Comparison of ENCODE assay signal across 1 cellular context in the genomic region with DNA sequence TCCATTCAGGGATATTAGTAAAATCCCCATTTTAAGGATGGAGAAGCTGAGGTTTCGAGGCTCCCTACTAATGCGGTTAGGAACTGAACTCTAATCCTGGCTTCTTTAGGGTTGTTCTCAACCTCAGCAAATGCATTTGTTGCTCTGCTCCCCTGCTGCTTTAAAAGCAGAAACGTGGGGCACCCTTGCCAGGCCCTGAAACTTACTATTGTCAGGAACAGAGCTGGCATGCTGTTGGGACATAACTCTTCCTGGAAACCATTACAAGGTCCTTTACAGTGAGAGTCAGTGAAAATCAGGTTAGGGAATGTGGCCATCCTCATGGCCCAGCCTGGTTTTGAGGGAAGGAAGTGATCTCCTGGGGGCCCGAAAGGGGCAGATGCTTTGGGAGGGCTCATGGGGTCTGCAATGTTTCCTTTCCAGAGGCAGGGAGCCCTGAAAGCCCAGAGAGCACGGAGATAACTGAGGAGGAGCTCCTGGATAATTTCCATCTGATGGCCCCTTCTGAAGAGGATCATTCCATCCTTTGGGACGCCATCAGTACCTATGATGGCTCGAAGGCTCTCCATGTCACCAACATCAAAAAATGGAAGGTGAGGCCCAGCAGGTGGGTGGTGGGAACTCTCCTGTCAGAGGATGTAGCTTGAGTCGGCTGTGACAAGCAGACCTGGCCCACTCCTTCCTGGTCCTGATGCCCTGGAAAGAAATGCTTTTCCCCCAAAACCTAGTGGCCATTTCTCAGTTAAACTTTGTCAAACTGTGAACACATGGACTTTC.
TF ChIP-seq lines count a peak whose summit lies in the region.

No MANE protein-coding gene starts in this region.

TF ChIP-seq in HepG2, 621 proteins besides CTCF, POLR2A, EP300 and RAD21 (continued from another document and continues in another):
- TF ChIP-seq ZNF891 (CRISPR knock-in tag; IDR thresholded peaks at IDR 0.05) (0 out of 2 replicates have a peak, but pooled peaks have one; percentile 52), ZSCAN20 (CRISPR knock-in tag; IDR thresholded peaks at IDR 0.05; ENCODE audit: borderline replicate concordance) (peak; percentile 90; the same call in 1 of the 2 replicates), SNAI1 (CRISPR knock-in tag; IDR thresholded peaks at IDR 0.05; ENCODE audit: borderline replicate concordance) (0 out of 2 replicates have a peak, but pooled peaks have one; percentile 4), ZNF296 (CRISPR knock-in tag; conservative IDR thresholded peaks at IDR 0.05) (no peak), ZFY (CRISPR knock-in tag; IDR thresholded peaks at IDR 0.05) (peak; percentile 34; the same call in 1 of the 2 replicates), KDM5A (IDR thresholded peaks at IDR 0.05; ENCODE audit: borderline replicate concordance, low read length) (no peak), PHF21A (CRISPR knock-in tag; IDR thresholded peaks at IDR 0.05) (peak; percentile 9; the same call in 1 of the 2 replicates), FOXC1 (CRISPR knock-in tag; IDR thresholded peaks at IDR 0.05; ENCODE audit: borderline replicate concordance) (peak; percentile 54; the same call in 1 of the 2 replicates), RXRB (CRISPR knock-in tag; IDR thresholded peaks at IDR 0.05; ENCODE audit: borderline replicate concordance) (peak; percentile 5; the same call in 1 of the 2 replicates), NFIB (CRISPR knock-in tag; IDR thresholded peaks at IDR 0.05; ENCODE audit: borderline replicate concordance) (no peak), ZKSCAN8 (CRISPR knock-in tag; IDR thresholded peaks at IDR 0.05; ENCODE audit: borderline replicate concordance) (no peak; the same call in 1 of the 2 replicates), HNRNPL (IDR thresholded peaks at IDR 0.05; ENCODE audit: low read depth, low read length) (0 out of 2 replicates have a peak, but pooled peaks have one; percentile 12), LCORL (IDR thresholded peaks at IDR 0.05) (no peak), LCORL (CRISPR knock-in tag; IDR thresholded peaks at IDR 0.05) (peak; percentile 29; the same call in 1 of the 2 replicates), ZNF772 (CRISPR knock-in tag; IDR thresholded peaks at IDR 0.05) (peak; percentile 31; the same call in 1 of the 2 replicates), ESRRA (CRISPR knock-in tag; IDR thresholded peaks at IDR 0.05; ENCODE audit: low read depth) (no peak), AKAP8 (CRISPR knock-in tag; IDR thresholded peaks at IDR 0.05) (peak; percentile 90; the same call in 1 of the 2 replicates), ZNF264 (CRISPR knock-in tag; IDR thresholded peaks at IDR 0.05) (peak; percentile 67; the same call in 1 of the 2 replicates), KMT2B (CRISPR knock-in tag; IDR thresholded peaks at IDR 0.05) (peak; percentile 40; the same call in 1 of the 2 replicates), ZNF552 (CRISPR knock-in tag; IDR thresholded peaks at IDR 0.05; ENCODE audit: borderline replicate concordance) (no peak), CREB1 (IDR thresholded peaks at IDR 0.05) (no peak), CREB1 (CRISPR knock-in tag; IDR thresholded peaks at IDR 0.05) (no peak), REL (CRISPR knock-in tag; conservative IDR thresholded peaks at IDR 0.05) (peak; percentile 91), RORA (CRISPR knock-in tag; IDR thresholded peaks at IDR 0.05) (0 out of 2 replicates have a peak, but pooled peaks have one; percentile 10), RBM39 (IDR thresholded peaks at IDR 0.05; ENCODE audit: low read depth, low read length, poor library complexity, severe bottlenecking) (no peak), SMYD3 (CRISPR knock-in tag; IDR thresholded peaks at IDR 0.05) (peak; percentile 52; the same call in 1 of the 2 replicates), ZNF350 (CRISPR knock-in tag; IDR thresholded peaks at IDR 0.05; ENCODE audit: borderline replicate concordance, low read depth) (peak; percentile 27; the same call in 1 of the 2 replicates), HCFC1 (IDR thresholded peaks at IDR 0.05; ENCODE audit: low read depth, low read length) (no peak), ZNF34 (CRISPR knock-in tag; IDR thresholded peaks at IDR 0.05; ENCODE audit: borderline replicate concordance) (no peak), KDM5B (CRISPR knock-in tag; IDR thresholded peaks at IDR 0.05; ENCODE audit: borderline replicate concordance) (0 out of 2 replicates have a peak, but pooled peaks have one; percentile 21), NCOA5 (CRISPR knock-in tag; IDR thresholded peaks at IDR 0.05) (peak; percentile 45; the same call in 1 of the 2 replicates)
- TF ChIP-seq, protein P1, sequence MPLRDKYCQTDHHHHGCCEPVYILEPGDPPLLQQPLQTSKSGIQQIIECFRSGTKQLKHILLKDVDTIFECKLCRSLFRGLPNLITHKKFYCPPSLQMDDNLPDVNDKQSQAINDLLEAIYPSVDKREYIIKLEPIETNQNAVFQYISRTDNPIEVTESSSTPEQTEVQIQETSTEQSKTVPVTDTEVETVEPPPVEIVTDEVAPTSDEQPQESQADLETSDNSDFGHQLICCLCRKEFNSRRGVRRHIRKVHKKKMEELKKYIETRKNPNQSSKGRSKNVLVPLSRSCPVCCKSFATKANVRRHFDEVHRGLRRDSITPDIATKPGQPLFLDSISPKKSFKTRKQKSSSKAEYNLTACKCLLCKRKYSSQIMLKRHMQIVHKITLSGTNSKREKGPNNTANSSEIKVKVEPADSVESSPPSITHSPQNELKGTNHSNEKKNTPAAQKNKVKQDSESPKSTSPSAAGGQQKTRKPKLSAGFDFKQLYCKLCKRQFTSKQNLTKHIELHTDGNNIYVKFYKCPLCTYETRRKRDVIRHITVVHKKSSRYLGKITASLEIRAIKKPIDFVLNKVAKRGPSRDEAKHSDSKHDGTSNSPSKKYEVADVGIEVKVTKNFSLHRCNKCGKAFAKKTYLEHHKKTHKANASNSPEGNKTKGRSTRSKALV (CRISPR knock-in tag; IDR thresholded peaks at IDR 0.05): 0 out of 2 replicates have a peak, but pooled peaks have one; percentile 42
- TF ChIP-seq, protein P2, sequence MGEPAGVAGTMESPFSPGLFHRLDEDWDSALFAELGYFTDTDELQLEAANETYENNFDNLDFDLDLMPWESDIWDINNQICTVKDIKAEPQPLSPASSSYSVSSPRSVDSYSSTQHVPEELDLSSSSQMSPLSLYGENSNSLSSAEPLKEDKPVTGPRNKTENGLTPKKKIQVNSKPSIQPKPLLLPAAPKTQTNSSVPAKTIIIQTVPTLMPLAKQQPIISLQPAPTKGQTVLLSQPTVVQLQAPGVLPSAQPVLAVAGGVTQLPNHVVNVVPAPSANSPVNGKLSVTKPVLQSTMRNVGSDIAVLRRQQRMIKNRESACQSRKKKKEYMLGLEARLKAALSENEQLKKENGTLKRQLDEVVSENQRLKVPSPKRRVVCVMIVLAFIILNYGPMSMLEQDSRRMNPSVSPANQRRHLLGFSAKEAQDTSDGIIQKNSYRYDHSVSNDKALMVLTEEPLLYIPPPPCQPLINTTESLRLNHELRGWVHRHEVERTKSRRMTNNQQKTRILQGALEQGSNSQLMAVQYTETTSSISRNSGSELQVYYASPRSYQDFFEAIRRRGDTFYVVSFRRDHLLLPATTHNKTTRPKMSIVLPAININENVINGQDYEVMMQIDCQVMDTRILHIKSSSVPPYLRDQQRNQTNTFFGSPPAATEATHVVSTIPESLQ (CRISPR knock-in tag; conservative IDR thresholded peaks at IDR 0.05): peak; percentile 31; the same call in 1 of the 2 replicates
- TF ChIP-seq, protein P3, sequence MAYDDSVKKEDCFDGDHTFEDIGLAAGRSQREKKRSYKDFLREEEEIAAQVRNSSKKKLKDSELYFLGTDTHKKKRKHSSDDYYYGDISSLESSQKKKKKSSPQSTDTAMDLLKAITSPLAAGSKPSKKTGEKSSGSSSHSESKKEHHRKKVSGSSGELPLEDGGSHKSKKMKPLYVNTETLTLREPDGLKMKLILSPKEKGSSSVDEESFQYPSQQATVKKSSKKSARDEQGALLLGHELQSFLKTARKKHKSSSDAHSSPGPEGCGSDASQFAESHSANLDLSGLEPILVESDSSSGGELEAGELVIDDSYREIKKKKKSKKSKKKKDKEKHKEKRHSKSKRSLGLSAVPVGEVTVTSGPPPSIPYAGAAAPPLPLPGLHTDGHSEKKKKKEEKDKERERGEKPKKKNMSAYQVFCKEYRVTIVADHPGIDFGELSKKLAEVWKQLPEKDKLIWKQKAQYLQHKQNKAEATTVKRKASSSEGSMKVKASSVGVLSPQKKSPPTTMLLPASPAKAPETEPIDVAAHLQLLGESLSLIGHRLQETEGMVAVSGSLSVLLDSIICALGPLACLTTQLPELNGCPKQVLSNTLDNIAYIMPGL (CRISPR knock-in tag; IDR thresholded peaks at IDR 0.05; ENCODE audit: borderline replicate concordance in 1 of 2, low read depth in 1 of 2): peak; percentile 12 to 17; a peak in 1 of 4 replicates
- TF ChIP-seq, protein P4, sequence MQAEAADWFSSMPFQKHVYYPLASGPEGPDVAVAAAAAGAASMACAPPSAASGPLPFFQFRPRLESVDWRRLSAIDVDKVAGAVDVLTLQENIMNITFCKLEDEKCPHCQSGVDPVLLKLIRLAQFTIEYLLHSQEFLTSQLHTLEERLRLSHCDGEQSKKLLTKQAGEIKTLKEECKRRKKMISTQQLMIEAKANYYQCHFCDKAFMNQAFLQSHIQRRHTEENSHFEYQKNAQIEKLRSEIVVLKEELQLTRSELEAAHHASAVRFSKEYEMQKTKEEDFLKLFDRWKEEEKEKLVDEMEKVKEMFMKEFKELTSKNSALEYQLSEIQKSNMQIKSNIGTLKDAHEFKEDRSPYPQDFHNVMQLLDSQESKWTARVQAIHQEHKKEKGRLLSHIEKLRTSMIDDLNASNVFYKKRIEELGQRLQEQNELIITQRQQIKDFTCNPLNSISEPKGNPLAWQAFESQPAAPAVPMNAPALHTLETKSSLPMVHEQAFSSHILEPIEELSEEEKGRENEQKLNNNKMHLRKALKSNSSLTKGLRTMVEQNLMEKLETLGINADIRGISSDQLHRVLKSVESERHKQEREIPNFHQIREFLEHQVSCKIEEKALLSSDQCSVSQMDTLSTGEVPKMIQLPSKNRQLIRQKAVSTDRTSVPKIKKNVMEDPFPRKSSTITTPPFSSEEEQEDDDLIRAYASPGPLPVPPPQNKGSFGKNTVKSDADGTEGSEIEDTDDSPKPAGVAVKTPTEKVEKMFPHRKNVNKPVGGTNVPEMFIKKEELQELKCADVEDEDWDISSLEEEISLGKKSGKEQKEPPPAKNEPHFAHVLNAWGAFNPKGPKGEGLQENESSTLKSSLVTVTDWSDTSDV (CRISPR knock-in tag; IDR thresholded peaks at IDR 0.05): no peak; the same call in 1 of the 2 replicates
- TF ChIP-seq, protein P5, sequence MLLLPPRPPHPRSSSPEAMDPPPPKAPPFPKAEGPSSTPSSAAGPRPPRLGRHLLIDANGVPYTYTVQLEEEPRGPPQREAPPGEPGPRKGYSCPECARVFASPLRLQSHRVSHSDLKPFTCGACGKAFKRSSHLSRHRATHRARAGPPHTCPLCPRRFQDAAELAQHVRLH (CRISPR knock-in tag; IDR thresholded peaks at IDR 0.05; ENCODE audit: borderline replicate concordance, low read depth): 0 out of 2 replicates have a peak, but pooled peaks have one; percentile 1
- TF ChIP-seq, protein P6, sequence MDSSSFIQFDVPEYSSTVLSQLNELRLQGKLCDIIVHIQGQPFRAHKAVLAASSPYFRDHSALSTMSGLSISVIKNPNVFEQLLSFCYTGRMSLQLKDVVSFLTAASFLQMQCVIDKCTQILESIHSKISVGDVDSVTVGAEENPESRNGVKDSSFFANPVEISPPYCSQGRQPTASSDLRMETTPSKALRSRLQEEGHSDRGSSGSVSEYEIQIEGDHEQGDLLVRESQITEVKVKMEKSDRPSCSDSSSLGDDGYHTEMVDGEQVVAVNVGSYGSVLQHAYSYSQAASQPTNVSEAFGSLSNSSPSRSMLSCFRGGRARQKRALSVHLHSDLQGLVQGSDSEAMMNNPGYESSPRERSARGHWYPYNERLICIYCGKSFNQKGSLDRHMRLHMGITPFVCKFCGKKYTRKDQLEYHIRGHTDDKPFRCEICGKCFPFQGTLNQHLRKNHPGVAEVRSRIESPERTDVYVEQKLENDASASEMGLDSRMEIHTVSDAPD (CRISPR knock-in tag; IDR thresholded peaks at IDR 0.05): 0 out of 2 replicates have a peak, but pooled peaks have one; percentile 38
- TF ChIP-seq, protein P7, sequence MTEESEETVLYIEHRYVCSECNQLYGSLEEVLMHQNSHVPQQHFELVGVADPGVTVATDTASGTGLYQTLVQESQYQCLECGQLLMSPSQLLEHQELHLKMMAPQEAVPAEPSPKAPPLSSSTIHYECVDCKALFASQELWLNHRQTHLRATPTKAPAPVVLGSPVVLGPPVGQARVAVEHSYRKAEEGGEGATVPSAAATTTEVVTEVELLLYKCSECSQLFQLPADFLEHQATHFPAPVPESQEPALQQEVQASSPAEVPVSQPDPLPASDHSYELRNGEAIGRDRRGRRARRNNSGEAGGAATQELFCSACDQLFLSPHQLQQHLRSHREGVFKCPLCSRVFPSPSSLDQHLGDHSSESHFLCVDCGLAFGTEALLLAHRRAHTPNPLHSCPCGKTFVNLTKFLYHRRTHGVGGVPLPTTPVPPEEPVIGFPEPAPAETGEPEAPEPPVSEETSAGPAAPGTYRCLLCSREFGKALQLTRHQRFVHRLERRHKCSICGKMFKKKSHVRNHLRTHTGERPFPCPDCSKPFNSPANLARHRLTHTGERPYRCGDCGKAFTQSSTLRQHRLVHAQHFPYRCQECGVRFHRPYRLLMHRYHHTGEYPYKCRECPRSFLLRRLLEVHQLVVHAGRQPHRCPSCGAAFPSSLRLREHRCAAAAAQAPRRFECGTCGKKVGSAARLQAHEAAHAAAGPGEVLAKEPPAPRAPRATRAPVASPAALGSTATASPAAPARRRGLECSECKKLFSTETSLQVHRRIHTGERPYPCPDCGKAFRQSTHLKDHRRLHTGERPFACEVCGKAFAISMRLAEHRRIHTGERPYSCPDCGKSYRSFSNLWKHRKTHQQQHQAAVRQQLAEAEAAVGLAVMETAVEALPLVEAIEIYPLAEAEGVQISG (CRISPR knock-in tag; IDR thresholded peaks at IDR 0.05): peak; percentile 17; the same call in 1 of the 2 replicates
- TF ChIP-seq, protein P8, sequence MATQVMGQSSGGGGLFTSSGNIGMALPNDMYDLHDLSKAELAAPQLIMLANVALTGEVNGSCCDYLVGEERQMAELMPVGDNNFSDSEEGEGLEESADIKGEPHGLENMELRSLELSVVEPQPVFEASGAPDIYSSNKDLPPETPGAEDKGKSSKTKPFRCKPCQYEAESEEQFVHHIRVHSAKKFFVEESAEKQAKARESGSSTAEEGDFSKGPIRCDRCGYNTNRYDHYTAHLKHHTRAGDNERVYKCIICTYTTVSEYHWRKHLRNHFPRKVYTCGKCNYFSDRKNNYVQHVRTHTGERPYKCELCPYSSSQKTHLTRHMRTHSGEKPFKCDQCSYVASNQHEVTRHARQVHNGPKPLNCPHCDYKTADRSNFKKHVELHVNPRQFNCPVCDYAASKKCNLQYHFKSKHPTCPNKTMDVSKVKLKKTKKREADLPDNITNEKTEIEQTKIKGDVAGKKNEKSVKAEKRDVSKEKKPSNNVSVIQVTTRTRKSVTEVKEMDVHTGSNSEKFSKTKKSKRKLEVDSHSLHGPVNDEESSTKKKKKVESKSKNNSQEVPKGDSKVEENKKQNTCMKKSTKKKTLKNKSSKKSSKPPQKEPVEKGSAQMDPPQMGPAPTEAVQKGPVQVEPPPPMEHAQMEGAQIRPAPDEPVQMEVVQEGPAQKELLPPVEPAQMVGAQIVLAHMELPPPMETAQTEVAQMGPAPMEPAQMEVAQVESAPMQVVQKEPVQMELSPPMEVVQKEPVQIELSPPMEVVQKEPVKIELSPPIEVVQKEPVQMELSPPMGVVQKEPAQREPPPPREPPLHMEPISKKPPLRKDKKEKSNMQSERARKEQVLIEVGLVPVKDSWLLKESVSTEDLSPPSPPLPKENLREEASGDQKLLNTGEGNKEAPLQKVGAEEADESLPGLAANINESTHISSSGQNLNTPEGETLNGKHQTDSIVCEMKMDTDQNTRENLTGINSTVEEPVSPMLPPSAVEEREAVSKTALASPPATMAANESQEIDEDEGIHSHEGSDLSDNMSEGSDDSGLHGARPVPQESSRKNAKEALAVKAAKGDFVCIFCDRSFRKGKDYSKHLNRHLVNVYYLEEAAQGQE (IDR thresholded peaks at IDR 0.05; ENCODE audit: borderline replicate concordance in 1 of 2, low read depth in 1 of 2, low read length in 2 of 2): no peak
